In the genomic region with DNA sequence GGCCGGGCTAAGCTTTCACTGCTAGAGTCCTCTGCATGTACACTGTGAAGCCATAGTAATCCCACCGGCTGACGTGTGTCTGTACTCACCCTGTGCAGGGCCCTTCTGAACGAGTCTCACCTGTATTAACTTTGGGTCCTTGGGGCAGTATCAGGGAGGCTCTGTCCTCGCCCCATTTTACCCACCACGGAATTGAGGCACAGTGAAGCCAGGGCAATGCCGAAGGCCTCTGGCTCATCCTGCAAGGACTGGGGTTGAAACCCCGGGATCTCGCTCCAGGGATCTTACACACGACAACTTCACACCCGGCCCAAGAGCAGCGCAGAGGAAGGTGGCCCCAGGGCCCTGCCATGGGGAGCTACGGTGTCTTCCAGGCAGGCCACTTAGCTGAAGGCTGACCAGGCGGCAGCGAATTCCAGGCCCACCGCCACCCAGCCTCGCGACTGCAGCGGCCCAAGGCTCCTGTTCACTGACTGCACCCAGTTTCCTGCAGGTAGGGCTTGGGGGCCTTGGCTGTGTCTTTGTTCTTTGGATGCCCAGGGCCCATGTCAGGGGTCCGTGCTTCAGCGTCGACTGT, we compare ENCODE assay signal across 1 cellular context.
TF ChIP-seq lines count a peak whose summit lies in the region.

No MANE protein-coding gene starts in this region.

TF ChIP-seq in H1, 55 proteins besides CTCF, POLR2A, EP300 and RAD21:
- TF ChIP-seq CBX5 (IDR thresholded peaks at IDR 0.05; ENCODE audit: low read depth, low read length) (no peak), YY1 (IDR thresholded peaks at IDR 0.05; ENCODE audit: low read depth, low read length) (no peak), POU5F1 (IDR thresholded peaks at IDR 0.05; ENCODE audit: low read depth, low read length) (no peak), SRF (IDR thresholded peaks at IDR 0.05; ENCODE audit: low read depth, low read length) (no peak), CEBPB (IDR thresholded peaks at IDR 0.05; ENCODE audit: low read depth, low read length) (no peak), ZNF274 (IDR thresholded peaks at IDR 0.05; ENCODE audit: borderline replicate concordance, extremely low read depth, low read length) (no peak), RFX5 (IDR thresholded peaks at IDR 0.05; ENCODE audit: borderline replicate concordance, low read depth, low read length) (no peak), SP4 (IDR thresholded peaks at IDR 0.05; ENCODE audit: low read length) (no peak), SIRT6 (IDR thresholded peaks at IDR 0.05; ENCODE audit: low read length) (no peak), EZH2 (IDR thresholded peaks at IDR 0.05; ENCODE audit: low read depth, low read length, severe bottlenecking) (no peak), JUND (IDR thresholded peaks at IDR 0.05; ENCODE audit: low read length) (no peak), SIX5 (IDR thresholded peaks at IDR 0.05; ENCODE audit: low read depth, low read length) (no peak), RXRA (IDR thresholded peaks at IDR 0.05; ENCODE audit: insufficient read depth, low read depth, low read length) (no peak), CREB1 (IDR thresholded peaks at IDR 0.05) (no peak), KDM5A (IDR thresholded peaks at IDR 0.05; ENCODE audit: low read length) (no peak)
- TF ChIP-seq, protein P1, sequence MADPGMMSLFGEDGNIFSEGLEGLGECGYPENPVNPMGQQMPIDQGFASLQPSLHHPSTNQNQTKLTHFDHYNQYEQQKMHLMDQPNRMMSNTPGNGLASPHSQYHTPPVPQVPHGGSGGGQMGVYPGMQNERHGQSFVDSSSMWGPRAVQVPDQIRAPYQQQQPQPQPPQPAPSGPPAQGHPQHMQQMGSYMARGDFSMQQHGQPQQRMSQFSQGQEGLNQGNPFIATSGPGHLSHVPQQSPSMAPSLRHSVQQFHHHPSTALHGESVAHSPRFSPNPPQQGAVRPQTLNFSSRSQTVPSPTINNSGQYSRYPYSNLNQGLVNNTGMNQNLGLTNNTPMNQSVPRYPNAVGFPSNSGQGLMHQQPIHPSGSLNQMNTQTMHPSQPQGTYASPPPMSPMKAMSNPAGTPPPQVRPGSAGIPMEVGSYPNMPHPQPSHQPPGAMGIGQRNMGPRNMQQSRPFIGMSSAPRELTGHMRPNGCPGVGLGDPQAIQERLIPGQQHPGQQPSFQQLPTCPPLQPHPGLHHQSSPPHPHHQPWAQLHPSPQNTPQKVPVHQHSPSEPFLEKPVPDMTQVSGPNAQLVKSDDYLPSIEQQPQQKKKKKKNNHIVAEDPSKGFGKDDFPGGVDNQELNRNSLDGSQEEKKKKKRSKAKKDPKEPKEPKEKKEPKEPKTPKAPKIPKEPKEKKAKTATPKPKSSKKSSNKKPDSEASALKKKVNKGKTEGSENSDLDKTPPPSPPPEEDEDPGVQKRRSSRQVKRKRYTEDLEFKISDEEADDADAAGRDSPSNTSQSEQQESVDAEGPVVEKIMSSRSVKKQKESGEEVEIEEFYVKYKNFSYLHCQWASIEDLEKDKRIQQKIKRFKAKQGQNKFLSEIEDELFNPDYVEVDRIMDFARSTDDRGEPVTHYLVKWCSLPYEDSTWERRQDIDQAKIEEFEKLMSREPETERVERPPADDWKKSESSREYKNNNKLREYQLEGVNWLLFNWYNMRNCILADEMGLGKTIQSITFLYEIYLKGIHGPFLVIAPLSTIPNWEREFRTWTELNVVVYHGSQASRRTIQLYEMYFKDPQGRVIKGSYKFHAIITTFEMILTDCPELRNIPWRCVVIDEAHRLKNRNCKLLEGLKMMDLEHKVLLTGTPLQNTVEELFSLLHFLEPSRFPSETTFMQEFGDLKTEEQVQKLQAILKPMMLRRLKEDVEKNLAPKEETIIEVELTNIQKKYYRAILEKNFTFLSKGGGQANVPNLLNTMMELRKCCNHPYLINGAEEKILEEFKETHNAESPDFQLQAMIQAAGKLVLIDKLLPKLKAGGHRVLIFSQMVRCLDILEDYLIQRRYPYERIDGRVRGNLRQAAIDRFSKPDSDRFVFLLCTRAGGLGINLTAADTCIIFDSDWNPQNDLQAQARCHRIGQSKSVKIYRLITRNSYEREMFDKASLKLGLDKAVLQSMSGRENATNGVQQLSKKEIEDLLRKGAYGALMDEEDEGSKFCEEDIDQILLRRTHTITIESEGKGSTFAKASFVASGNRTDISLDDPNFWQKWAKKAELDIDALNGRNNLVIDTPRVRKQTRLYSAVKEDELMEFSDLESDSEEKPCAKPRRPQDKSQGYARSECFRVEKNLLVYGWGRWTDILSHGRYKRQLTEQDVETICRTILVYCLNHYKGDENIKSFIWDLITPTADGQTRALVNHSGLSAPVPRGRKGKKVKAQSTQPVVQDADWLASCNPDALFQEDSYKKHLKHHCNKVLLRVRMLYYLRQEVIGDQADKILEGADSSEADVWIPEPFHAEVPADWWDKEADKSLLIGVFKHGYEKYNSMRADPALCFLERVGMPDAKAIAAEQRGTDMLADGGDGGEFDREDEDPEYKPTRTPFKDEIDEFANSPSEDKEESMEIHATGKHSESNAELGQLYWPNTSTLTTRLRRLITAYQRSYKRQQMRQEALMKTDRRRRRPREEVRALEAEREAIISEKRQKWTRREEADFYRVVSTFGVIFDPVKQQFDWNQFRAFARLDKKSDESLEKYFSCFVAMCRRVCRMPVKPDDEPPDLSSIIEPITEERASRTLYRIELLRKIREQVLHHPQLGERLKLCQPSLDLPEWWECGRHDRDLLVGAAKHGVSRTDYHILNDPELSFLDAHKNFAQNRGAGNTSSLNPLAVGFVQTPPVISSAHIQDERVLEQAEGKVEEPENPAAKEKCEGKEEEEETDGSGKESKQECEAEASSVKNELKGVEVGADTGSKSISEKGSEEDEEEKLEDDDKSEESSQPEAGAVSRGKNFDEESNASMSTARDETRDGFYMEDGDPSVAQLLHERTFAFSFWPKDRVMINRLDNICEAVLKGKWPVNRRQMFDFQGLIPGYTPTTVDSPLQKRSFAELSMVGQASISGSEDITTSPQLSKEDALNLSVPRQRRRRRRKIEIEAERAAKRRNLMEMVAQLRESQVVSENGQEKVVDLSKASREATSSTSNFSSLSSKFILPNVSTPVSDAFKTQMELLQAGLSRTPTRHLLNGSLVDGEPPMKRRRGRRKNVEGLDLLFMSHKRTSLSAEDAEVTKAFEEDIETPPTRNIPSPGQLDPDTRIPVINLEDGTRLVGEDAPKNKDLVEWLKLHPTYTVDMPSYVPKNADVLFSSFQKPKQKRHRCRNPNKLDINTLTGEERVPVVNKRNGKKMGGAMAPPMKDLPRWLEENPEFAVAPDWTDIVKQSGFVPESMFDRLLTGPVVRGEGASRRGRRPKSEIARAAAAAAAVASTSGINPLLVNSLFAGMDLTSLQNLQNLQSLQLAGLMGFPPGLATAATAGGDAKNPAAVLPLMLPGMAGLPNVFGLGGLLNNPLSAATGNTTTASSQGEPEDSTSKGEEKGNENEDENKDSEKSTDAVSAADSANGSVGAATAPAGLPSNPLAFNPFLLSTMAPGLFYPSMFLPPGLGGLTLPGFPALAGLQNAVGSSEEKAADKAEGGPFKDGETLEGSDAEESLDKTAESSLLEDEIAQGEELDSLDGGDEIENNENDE (IDR thresholded peaks at IDR 0.05; ENCODE audit: insufficient replicate concordance, low read length) = no peak
- TF ChIP-seq, protein P2, sequence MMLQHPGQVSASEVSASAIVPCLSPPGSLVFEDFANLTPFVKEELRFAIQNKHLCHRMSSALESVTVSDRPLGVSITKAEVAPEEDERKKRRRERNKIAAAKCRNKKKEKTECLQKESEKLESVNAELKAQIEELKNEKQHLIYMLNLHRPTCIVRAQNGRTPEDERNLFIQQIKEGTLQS (IDR thresholded peaks at IDR 0.05; ENCODE audit: insufficient read depth, low read depth, low read length) = no peak
TF ChIP-seq in H1: peak in this region for 0.
